ENCODE assay signal across 1 cellular context in genomic region chr6:13484827-13485226, GRCh38.
TF ChIP-seq lines count a peak whose summit lies in the region.

No MANE protein-coding gene starts in this region.

TF ChIP-seq in H1, 55 proteins besides CTCF, POLR2A, EP300 and RAD21:
- no peak for TF ChIP-seq YY1 (IDR thresholded peaks at IDR 0.05; ENCODE audit: low read depth, low read length)
- TF ChIP-seq RBBP5 (IDR thresholded peaks at IDR 0.05; ENCODE audit: borderline replicate concordance, low read depth, low read length), result no peak
- no peak for TF ChIP-seq TEAD4 (IDR thresholded peaks at IDR 0.05; ENCODE audit: low read depth, low read length)
- TF ChIP-seq SUZ12 (IDR thresholded peaks at IDR 0.05; ENCODE audit: low read length), result no peak
- TF ChIP-seq JUN (IDR thresholded peaks at IDR 0.05; ENCODE audit: low read depth, low read length), result no peak
- TF ChIP-seq SIRT6 (IDR thresholded peaks at IDR 0.05; ENCODE audit: low read length), result no peak
- TF ChIP-seq EZH2 (IDR thresholded peaks at IDR 0.05; ENCODE audit: low read depth, low read length, severe bottlenecking), result no peak
- no peak for TF ChIP-seq BRCA1 (IDR thresholded peaks at IDR 0.05; ENCODE audit: low read depth, low read length)
- no peak for TF ChIP-seq CTBP2 (IDR thresholded peaks at IDR 0.05; ENCODE audit: borderline replicate concordance, insufficient read depth, insufficient read length, low read length)
- no peak for TF ChIP-seq USF2 (IDR thresholded peaks at IDR 0.05; ENCODE audit: low read length)
- no peak for TF ChIP-seq POU5F1 (IDR thresholded peaks at IDR 0.05; ENCODE audit: low read depth, low read length)
- no peak for TF ChIP-seq SIX5 (IDR thresholded peaks at IDR 0.05; ENCODE audit: low read depth, low read length)
- TF ChIP-seq, protein P1, sequence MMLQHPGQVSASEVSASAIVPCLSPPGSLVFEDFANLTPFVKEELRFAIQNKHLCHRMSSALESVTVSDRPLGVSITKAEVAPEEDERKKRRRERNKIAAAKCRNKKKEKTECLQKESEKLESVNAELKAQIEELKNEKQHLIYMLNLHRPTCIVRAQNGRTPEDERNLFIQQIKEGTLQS (IDR thresholded peaks at IDR 0.05; ENCODE audit: insufficient read depth, low read depth, low read length), result no peak
- TF ChIP-seq MAFK (IDR thresholded peaks at IDR 0.05; ENCODE audit: low read depth, low read length), result no peak
- TF ChIP-seq PHF8 (conservative IDR thresholded peaks at IDR 0.05; ENCODE audit: low read depth, low read length), result no peak
- TF ChIP-seq, protein P2, sequence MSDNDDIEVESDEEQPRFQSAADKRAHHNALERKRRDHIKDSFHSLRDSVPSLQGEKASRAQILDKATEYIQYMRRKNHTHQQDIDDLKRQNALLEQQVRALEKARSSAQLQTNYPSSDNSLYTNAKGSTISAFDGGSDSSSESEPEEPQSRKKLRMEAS (IDR thresholded peaks at IDR 0.05), result no peak
- TF ChIP-seq CHD1 (IDR thresholded peaks at IDR 0.05; ENCODE audit: low read depth, low read length), result no peak
- TF ChIP-seq CEBPB (IDR thresholded peaks at IDR 0.05; ENCODE audit: low read depth, low read length), result no peak
TF ChIP-seq in H1: peak in this region for 0.
